In the genomic region with DNA sequence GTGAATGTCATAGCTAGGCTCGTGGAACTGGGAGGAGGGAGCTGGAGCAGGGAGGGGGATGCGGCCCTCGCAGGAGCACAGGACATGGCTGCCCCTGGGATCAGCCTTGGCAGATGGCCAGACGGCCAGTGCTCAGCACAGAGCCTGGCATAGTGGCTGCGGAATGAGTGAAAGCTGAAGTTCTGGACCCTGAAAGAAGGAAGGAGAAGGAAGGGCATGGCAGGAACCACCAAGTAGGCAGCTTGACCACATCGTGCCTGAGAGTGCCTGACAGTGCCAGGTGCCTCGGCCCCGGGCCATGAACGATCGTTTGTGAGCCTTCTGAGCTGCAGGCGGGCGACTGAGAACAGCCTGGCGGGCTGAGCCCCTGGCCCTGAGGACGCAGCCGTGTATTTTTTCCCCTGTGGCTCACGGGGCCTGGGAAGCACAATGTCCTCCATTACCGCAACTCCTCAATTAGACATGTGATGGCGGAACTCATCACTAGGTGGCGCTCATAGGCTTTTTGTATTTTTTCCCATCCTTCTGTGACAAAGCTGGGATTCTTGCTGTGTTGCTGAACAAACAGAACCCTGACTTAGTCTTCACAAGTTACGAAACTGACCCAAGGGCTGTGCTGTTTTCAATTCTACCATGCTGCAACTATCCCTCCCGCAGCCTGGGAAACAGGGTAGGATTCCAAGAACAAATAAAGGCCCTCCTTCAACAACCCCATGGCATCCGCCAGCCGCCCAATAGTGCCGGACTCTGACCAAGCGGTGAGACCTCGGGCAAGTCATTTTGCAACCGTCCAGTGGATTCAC, we compare ENCODE assay signal across 8 cellular contexts. TPM values are rescaled to one million over a fixed set of nuclear protein-coding genes. Genes with fewer than 3 reads are reported as not detected.
DNase-seq lines count a peak whose midpoint lies in the region; ATAC-seq, FAIRE-seq and TF ChIP-seq lines count a peak whose summit lies in the region.

No MANE protein-coding gene starts in this region.

- DNase-seq in A549 (ENCODE audit: low read depth in 1 of 2, low spot score in 1 of 2) (peak; percentile 69 to 72), GM13976 (ENCODE audit: low spot score) (peak; percentile 77), NCI-H1105 (lab: John Stamatoyannopoulos, UW) (peak; percentile 41), SKM-1 treated with dmso at 0.1 percent for 144 hours (lab: John Stamatoyannopoulos, UW; ENCODE audit: unreplicated experiment) (peak; percentile 74), astrocyte of the cerebellum (ENCODE audit: low read depth) (peak; percentile 80), hypothalamus (lab: John Stamatoyannopoulos, UW) (peak in 49 of 51 donors; percentile 20 to 92 (median 65)), retina (peak; percentile 91)

- no peaks in the 10 kb centered on the region for H3K9me3 Mint-ChIP-seq in stimulated activated memory B cell treated with anti-CD40 and anti-IgM and Interleukin-4, amounts not matched to agents 10 μg/mL and 1 μg/mL and 100 μg/mL, for 72 hours

- TF ChIP-seq EP300 in A549 (IDR thresholded peaks at IDR 0.05): no peak

- peak overlapping the region; percentile 92 for H3K4me2 ChIP-seq in A549

- H3K36me3 Mint-ChIP-seq in stimulated activated memory B cell treated with anti-CD40 and anti-IgM and Interleukin-4, amounts not matched to agents 10 μg/mL and 1 μg/mL and 100 μg/mL, for 72 hours: no peaks in the 10 kb centered on the region

- peak; percentile 70 for TF ChIP-seq CTCF in A549 (IDR thresholded peaks at IDR 0.05)
- peak; percentile 79 for TF ChIP-seq CTCF in GM13976 (IDR thresholded peaks at IDR 0.05; ENCODE audit: borderline replicate concordance, control extremely low read depth, extremely low read depth, insufficient read depth, missing control alignments)
- TF ChIP-seq CTCF in astrocyte of the cerebellum (IDR thresholded peaks at IDR 0.05; ENCODE audit: low read depth, low read length, missing control alignments): peak; percentile 74

- POLR2A ChIA-PET in A549 (lab: Yijun Ruan, JAX): interaction anchor here (0.7 to 1.5 kb wide), 2 partner anchors 46 to 71 kb away, joined by 7 to 8 read pairs; no protein-coding TSS in a partner anchor

- in situ Hi-C loops in GM13976 (cut with MboI; ENCODE audit: low sequenced_read_pairs, unreplicated experiment): loop anchor here (5.0 kb wide), 1 partner anchor 47 kb away; a partner anchor contains a TSS
- in situ Hi-C loops in astrocyte of the cerebellum (cut with HindIII; ENCODE audit: low sequenced_read_pairs): no loop called here

- no peak overlapping the region for H3K4me3 Mint-ChIP-seq in stimulated activated memory B cell treated with anti-CD40 and anti-IgM and Interleukin-4, amounts not matched to agents 10 μg/mL and 1 μg/mL and 100 μg/mL, for 72 hours

- TF ChIP-seq POLR2A in A549 (IDR thresholded peaks at IDR 0.05; ENCODE audit: low read length): no peak

- H3K27ac ChIP-seq in A549: peak overlapping the region; percentile 80 to 85

- H3K4me3 ChIP-seq in A549 (peak overlapping the region; percentile 21; the same call in 1 of the 3 replicates), astrocyte of the cerebellum (ENCODE audit: low read depth, low read length) (no peak overlapping the region)

- 23% methylated on average over 26 of the region's 27 CpGs for WGBS in A549 (ENCODE audit: missing lambda C conversion rate)

- peaks cover 19% of the 10 kb centered on the region for H3K4me1 ChIP-seq in A549

- peaks cover 22% of the 10 kb centered on the region for H3K27me3 Mint-ChIP-seq in stimulated activated memory B cell treated with anti-CD40 and anti-IgM and Interleukin-4, amounts not matched to agents 10 μg/mL and 1 μg/mL and 100 μg/mL, for 72 hours

- CTCF ChIA-PET in A549 (lab: Yijun Ruan, JAX): interaction anchor here (0.7 to 16.6 kb wide), 30 partner anchors 10 to 302 kb away, joined by 3 to 451 read pairs (median 4); a partner anchor contains a TSS

- peaks cover 8% of the 10 kb centered on the region for H3K4me1 Mint-ChIP-seq in stimulated activated memory B cell treated with anti-CD40 and anti-IgM and Interleukin-4, amounts not matched to agents 10 μg/mL and 1 μg/mL and 100 μg/mL, for 72 hours

- TF ChIP-seq RAD21 in A549 (conservative IDR thresholded peaks at IDR 0.05 in 1 of 2, IDR thresholded peaks at IDR 0.05 in 1 of 2): peak; percentile 78 to 83

- H3K27ac Mint-ChIP-seq in stimulated activated memory B cell treated with anti-CD40 and anti-IgM and Interleukin-4, amounts not matched to agents 10 μg/mL and 1 μg/mL and 100 μg/mL, for 72 hours: no peak overlapping the region

- no peak for FAIRE-seq in A549 (lab: Jason Lieb, UNC)

- ATAC-seq in A549: peak; percentile 84 to 91
- ATAC-seq in stimulated activated memory B cell treated with anti-CD40 and anti-IgM and Interleukin-4, amounts not matched to agents 10 μg/mL and 1 μg/mL and 100 μg/mL, for 72 hours: no peak

- H3K9me3 ChIP-seq in A549: peaks cover 5% of the 10 kb centered on the region; the same call in 2 of the 3 replicates

TF ChIP-seq in A549, 52 proteins besides CTCF, POLR2A, EP300 and RAD21:
- TF ChIP-seq KDM1A (IDR thresholded peaks at IDR 0.05; ENCODE audit: low read depth) (no peak), EHMT2 (IDR thresholded peaks at IDR 0.05; ENCODE audit: low read depth) (no peak), POLR2AphosphoS2 (conservative IDR thresholded peaks at IDR 0.05; ENCODE audit: low read length) (no peak), RNF2 (IDR thresholded peaks at IDR 0.05; ENCODE audit: borderline replicate concordance, low read depth) (no peak), FOSL2 (IDR thresholded peaks at IDR 0.05) (no peak), FOSL2 (CRISPR knock-in tag; IDR thresholded peaks at IDR 0.05) (no peak), CEBPB (IDR thresholded peaks at IDR 0.05) (peak in 1 of 2 experiments; percentile 54; a peak in 2 of 4 replicates), SMC3 (IDR thresholded peaks at IDR 0.05) (peak; percentile 85), ZFP36 (IDR thresholded peaks at IDR 0.05; ENCODE audit: borderline replicate concordance, partially characterized antibody) (no peak)

RNA-seq across cellular contexts. Expression of a gene that starts 29.9 kb away (rescaled TPM):
- polyA plus RNA-seq in A549 (2011; rRNA removed): 0.06 and 0.15 TPM in 2 replicates
- polyA plus RNA-seq in A549 (2012; cell fraction: cytosol; rRNA removed): 0.05 TPM in 2 replicates
- 0.06 TPM in 1 of 2 replicates, not detected in the other for polyA plus RNA-seq in A549 (2012; cell fraction: nucleus; rRNA removed)
- 0.10 to 0.12 TPM in 2 of 3 replicates, not detected in the other for polyA plus RNA-seq in A549 (2017; fragmentation: RNase III; extraction: RNeasy Plus Mini Kit Qiagen cat#74134 plus additional on column Dnase treatment)
- polyA minus RNA-seq in A549 (2011; rRNA and poly(A)+ RNA removed): not detected in 2 replicates

RNA-seq across cellular contexts. Expression of a gene that starts 48.2 kb away (rescaled TPM):
- polyA plus RNA-seq in A549 (2011; rRNA removed): not detected in 2 replicates
- not detected in 2 replicates for polyA plus RNA-seq in A549 (2012; cell fraction: cytosol; rRNA removed)
- not detected in 2 replicates for polyA plus RNA-seq in A549 (2012; cell fraction: nucleus; rRNA removed)
- polyA plus RNA-seq in A549 (2017; fragmentation: RNase III; extraction: RNeasy Plus Mini Kit Qiagen cat#74134 plus additional on column Dnase treatment): not detected in 3 replicates
- polyA minus RNA-seq in A549 (2011; rRNA and poly(A)+ RNA removed): not detected in 2 replicates

Comparison
In these comparisons a context has a peak if more than half of its experiments do, and no peak if none do; other contexts are left out.
1. DNase-seq: peak in every context shown above with its lines; median percentile 91 in retina; 80 in astrocyte of the cerebellum; 77 in GM13976; 74 in SKM-1 treated with dmso at 0.1 percent for 144 hours; 70 in A549; 65 in hypothalamus; 41 in NCI-H1105.